Comparison of ENCODE assay signal across 21 cellular contexts in genomic region chr2:231300722-231301076, GRCh38.
DNase-seq lines count a peak whose midpoint lies in the region; ATAC-seq and TF ChIP-seq lines count a peak whose summit lies in the region.
"Had no signal": no experiment of that assay in that cellular context is flagged by ENCODE, and none has a peak within 500 bp of the region (broad histone marks: within the 10 kb centered on the region; RNA-seq: fewer than 3 reads in every experiment).

No MANE protein-coding gene starts in this region.

- H3K27ac Mint-ChIP-seq in natural killer cell treated with Interleukin-12 subunit alpha and Interleukin-12 subunit beta and Interleukin-15 and Interleukin-18, amount 100 ng/mL, for 72 hours: peak overlapping the region; percentile 53 to 76
- H3K27ac Mint-ChIP-seq in natural killer cell: peak overlapping the region in 1 of 2 donors; percentile 58
- peak overlapping the region; percentile 70 for H3K27ac Mint-ChIP-seq in chondrocyte (ENCODE audit: unreplicated experiment)
- H3K27ac Mint-ChIP-seq: activated naive CD8-positive, alpha-beta T cell treated with anti-CD3 and anti-CD28 coated beads, Interleukin-2, amount 10 ng/mL, durations not matched to agents 7 days and 5 days; stimulated activated naive CD8-positive, alpha-beta T cell treated with anti-CD3 and anti-CD28 coated beads, Interleukin-15, amount 100 ng/mL, for 72 hours had no signal

- WGBS in adrenal gland, 4 donors: 82 to 89% (median 83%) methylated on average over 3 of the region's 3 CpGs

- TF ChIP-seq CTCF in natural killer cell (IDR thresholded peaks at IDR 0.05): no peak
- TF ChIP-seq CTCF in chondrocyte (IDR thresholded peaks at IDR 0.05): no peak
- no peak for TF ChIP-seq CTCF in upper lobe of right lung (IDR thresholded peaks at IDR 0.05)
- TF ChIP-seq CTCF in adrenal gland (IDR thresholded peaks at IDR 0.05): no peak

- intact Hi-C loops in natural killer cell (cut with micrococcal nuclease) (no loop called here), upper lobe of right lung (cut with DNase I) (no loop called here), adrenal gland (cut with DNase I) (no loop called here)

- no peaks in the 10 kb centered on the region for H3K27me3 Mint-ChIP-seq in natural killer cell treated with Interleukin-12 subunit alpha and Interleukin-12 subunit beta and Interleukin-15 and Interleukin-18, amount 100 ng/mL, for 72 hours
- H3K27me3 Mint-ChIP-seq in natural killer cell (ENCODE audit: low read depth in 2 of 2): no peaks in the 10 kb centered on the region
- H3K27me3 Mint-ChIP-seq in chondrocyte (ENCODE audit: low read depth): no peaks in the 10 kb centered on the region
- H3K27me3 Mint-ChIP-seq: stimulated activated naive CD8-positive, alpha-beta T cell treated with anti-CD3 and anti-CD28 coated beads, Interleukin-15, amount 100 ng/mL, for 72 hours had no signal

- DNase-seq in natural killer cell treated with Interleukin-12 subunit alpha and Interleukin-12 subunit beta and Interleukin-15 and Interleukin-18, amount 100 ng/mL, for 72 hours (ENCODE audit: low spot score): no peak
- DNase-seq in natural killer cell: no peak
- DNase-seq in chondrocyte (ENCODE audit: low spot score): no peak
- no peak for DNase-seq in upper lobe of right lung
- no peak for DNase-seq in adrenal gland
- DNase-seq in NCI-H1436 treated with DMSO at 0.1 percent for 48 hours (lab: John Stamatoyannopoulos, UW): no peak
- DNase-seq: activated CD4-positive, alpha-beta T cell treated with anti-CD3 and anti-CD28 coated beads for 48 hours; activated naive CD8-positive, alpha-beta T cell treated with anti-CD3 and anti-CD28 coated beads, Interleukin-2, amount 10 ng/mL, durations not matched to agents 7 days and 5 days; activated T-cell treated with anti-CD3 and anti-CD28 coated beads, Interleukin-2, amount 50 U/mL, for 1 hour; COR-L47; effector CD8-positive, alpha-beta T cell; NCI-H1092; NCI-H748 treated with DMSO at 0.1 percent for 48 hours; psoas muscle; Right ventricle myocardium superior; stimulated activated CD4-positive, alpha-beta T cell treated with anti-CD3 and anti-CD28 coated beads, Interleukin-12 subunit alpha, Interleukin-12 subunit beta, amount 100 ng/mL, for 4 hours; stimulated activated naive CD8-positive, alpha-beta T cell treated with anti-CD3 and anti-CD28 coated beads, Interleukin-15, amount 100 ng/mL, for 72 hours had no signal

- no peak for TF ChIP-seq POLR2A in adrenal gland (IDR thresholded peaks at IDR 0.05)

- H3K4me3 ChIP-seq in upper lobe of right lung (no peak overlapping the region), adrenal gland (no peak overlapping the region)
- H3K4me3 ChIP-seq: cardiac muscle cell, psoas muscle, vagina had no signal

- H3K9me3 ChIP-seq in upper lobe of right lung: no peaks in the 10 kb centered on the region
- H3K9me3 ChIP-seq in adrenal gland (replicated peaks in 1 of 3): no peaks in the 10 kb centered on the region
- H3K9me3 ChIP-seq: psoas muscle, vagina had no signal

- H3K27ac ChIP-seq in upper lobe of right lung (no peak overlapping the region), adrenal gland (no peak overlapping the region)
- H3K27ac ChIP-seq: cardiac muscle cell, psoas muscle, vagina had no signal

- H3K36me3 ChIP-seq in upper lobe of right lung (peaks cover 4% of the 10 kb centered on the region), adrenal gland (replicated peaks in 1 of 2) (no peaks in the 10 kb centered on the region)
- H3K36me3 ChIP-seq: cardiac muscle cell, vagina had no signal

- ATAC-seq in natural killer cell treated with Interleukin-12 subunit alpha and Interleukin-12 subunit beta and Interleukin-15 and Interleukin-18, amount 100 ng/mL, for 72 hours: no peak
- ATAC-seq in natural killer cell: no peak
- ATAC-seq in HG03571 (IDR thresholded peaks at IDR 0.05; ENCODE audit: unreplicated experiment): peak; percentile 46
- peak; percentile 40 for ATAC-seq in upper lobe of right lung
- ATAC-seq in GM18520 (IDR thresholded peaks at IDR 0.05; ENCODE audit: unreplicated experiment): no peak
- ATAC-seq: stimulated activated naive CD8-positive, alpha-beta T cell treated with anti-CD3 and anti-CD28 coated beads, Interleukin-15, amount 100 ng/mL, for 72 hours had no signal

- H3K36me3 Mint-ChIP-seq in natural killer cell treated with Interleukin-12 subunit alpha and Interleukin-12 subunit beta and Interleukin-15 and Interleukin-18, amount 100 ng/mL, for 72 hours: no peaks in the 10 kb centered on the region
- H3K36me3 Mint-ChIP-seq in natural killer cell: no peaks in the 10 kb centered on the region
- H3K36me3 Mint-ChIP-seq in chondrocyte (ENCODE audit: low read depth): peaks cover 27% of the 10 kb centered on the region
- H3K36me3 Mint-ChIP-seq: activated naive CD8-positive, alpha-beta T cell treated with anti-CD3 and anti-CD28 coated beads, Interleukin-2, amount 10 ng/mL, durations not matched to agents 7 days and 5 days had no signal

- peaks cover 23% of the 10 kb centered on the region for H3K4me1 ChIP-seq in upper lobe of right lung
- peaks cover 0 to 6% of the 10 kb centered on the region in 2 donors for H3K4me1 ChIP-seq in adrenal gland (replicated peaks in 1 of 2)
- H3K4me1 ChIP-seq: psoas muscle, vagina had no signal

- peak overlapping the region; percentile 36 for H3K4me3 Mint-ChIP-seq in natural killer cell treated with Interleukin-12 subunit alpha and Interleukin-12 subunit beta and Interleukin-15 and Interleukin-18, amount 100 ng/mL, for 72 hours
- no peak overlapping the region for H3K4me3 Mint-ChIP-seq in natural killer cell
- no peak overlapping the region for H3K4me3 Mint-ChIP-seq in chondrocyte (ENCODE audit: unreplicated experiment)
- H3K4me3 Mint-ChIP-seq: activated naive CD8-positive, alpha-beta T cell treated with anti-CD3 and anti-CD28 coated beads, Interleukin-2, amount 10 ng/mL, durations not matched to agents 7 days and 5 days; stimulated activated naive CD8-positive, alpha-beta T cell treated with anti-CD3 and anti-CD28 coated beads, Interleukin-15, amount 100 ng/mL, for 72 hours had no signal

- H3K27me3 ChIP-seq in upper lobe of right lung (no peaks in the 10 kb centered on the region), adrenal gland (no peaks in the 10 kb centered on the region)
- H3K27me3 ChIP-seq: cardiac muscle cell, vagina had no signal

- no peaks in the 10 kb centered on the region for H3K9me3 Mint-ChIP-seq in natural killer cell treated with Interleukin-12 subunit alpha and Interleukin-12 subunit beta and Interleukin-15 and Interleukin-18, amount 100 ng/mL, for 72 hours
- H3K9me3 Mint-ChIP-seq in natural killer cell (no peaks in the 10 kb centered on the region), chondrocyte (ENCODE audit: low read depth) (no peaks in the 10 kb centered on the region)
- H3K9me3 Mint-ChIP-seq: activated naive CD8-positive, alpha-beta T cell treated with anti-CD3 and anti-CD28 coated beads, Interleukin-2, amount 10 ng/mL, durations not matched to agents 7 days and 5 days; stimulated activated naive CD8-positive, alpha-beta T cell treated with anti-CD3 and anti-CD28 coated beads, Interleukin-15, amount 100 ng/mL, for 72 hours had no signal

- H3K4me1 Mint-ChIP-seq in natural killer cell treated with Interleukin-12 subunit alpha and Interleukin-12 subunit beta and Interleukin-15 and Interleukin-18, amount 100 ng/mL, for 72 hours (ENCODE audit: low read depth in 2 of 2): peaks cover 17 to 25% of the 10 kb centered on the region in 2 donors
- H3K4me1 Mint-ChIP-seq in natural killer cell (peaks cover 22 to 26% of the 10 kb centered on the region in 2 donors), chondrocyte (ENCODE audit: low read depth) (peaks cover 32% of the 10 kb centered on the region)
- H3K4me1 Mint-ChIP-seq: stimulated activated naive CD8-positive, alpha-beta T cell treated with anti-CD3 and anti-CD28 coated beads, Interleukin-15, amount 100 ng/mL, for 72 hours had no signal

Comparison
In these comparisons a context has a peak if more than half of its experiments do, and no peak if none do; other contexts are left out.
1. ATAC-seq: peak in HG03571 (single experiment) and upper lobe of right lung (single experiment); none in natural killer cell treated with Interleukin-12 subunit alpha and Interleukin-12 subunit beta and Interleukin-15 and Interleukin-18, amount 100 ng/mL, for 72 hours (0 of 2), natural killer cell (0 of 3) and GM18520 (single experiment).